24 cellular contexts compared by ENCODE assay signal in genomic region chr22:23065069-23065451, GRCh38. TPM values are rescaled to one million over a fixed set of nuclear protein-coding genes. Genes with fewer than 3 reads are reported as not detected.
A peak's percentile ranks its signal among the peaks of the same experiment; 100 is the strongest.
DNase-seq lines count a peak whose midpoint lies in the region; ATAC-seq and TF ChIP-seq lines count a peak whose summit lies in the region.
"Had no signal": no experiment of that assay in that cellular context is flagged by ENCODE, and none has a peak within 500 bp of the region (broad histone marks: within the 10 kb centered on the region; RNA-seq: fewer than 3 reads in every experiment).

No MANE protein-coding gene starts in this region.

- H3K79me2 ChIP-seq in DND-41 (ENCODE audit: insufficient read depth, low read length) = no peaks in the 10 kb centered on the region

- intact Hi-C loops in adrenal gland (cut with DNase I) = no loop called here

- H3K9ac ChIP-seq in DND-41 (ENCODE audit: low read depth, low read length) = no peak overlapping the region

- no peak for TF ChIP-seq POLR2A in adrenal gland (IDR thresholded peaks at IDR 0.05)

- DNase-seq in NCI-H1436 (lab: John Stamatoyannopoulos, UW) (peak; percentile 57), NCI-H1436 treated with DMSO at 0.1 percent for 48 hours (lab: John Stamatoyannopoulos, UW) (no peak), DND-41 (peak; percentile 1), adrenal gland (peak in 4 of 7 donors; percentile 2 to 30 (median 9)), osteocyte (ENCODE audit: extremely low spot score, unreplicated experiment) (peak; percentile 53)
- DNase-seq in stimulated activated naive B cell treated with anti-CD40 and anti-IgM and Interleukin-4, amounts not matched to agents 10 μg/mL and 1 μg/mL and 100 μg/mL, for 72 hours = no peak
- DNase-seq: 8988T; activated CD4-positive, CD25-positive, alpha-beta regulatory T cell; activated naive CD4-positive, alpha-beta T cell treated with anti-CD3 and anti-CD28 coated beads for 36 hours; AML-193; DMS79; immature natural killer cell; Kasumi-1; NCI-H1048; NCI-H2081 treated with DMSO at 0.1 percent for 48 hours; RPMI8226; stimulated activated CD4-positive, alpha-beta T cell treated with anti-CD3 and anti-CD28 coated beads, Interleukin-4, amount 100 ng/mL, for 1 hour had no signal

- H3K27ac Mint-ChIP-seq in osteocyte (ENCODE audit: unreplicated experiment) = no peak overlapping the region
- no peak overlapping the region for H3K27ac Mint-ChIP-seq in stimulated activated naive B cell treated with anti-CD40 and anti-IgM and Interleukin-4, amounts not matched to agents 10 μg/mL and 1 μg/mL and 100 μg/mL, for 72 hours
- H3K27ac Mint-ChIP-seq: activated CD4-positive, alpha-beta memory T cell treated with anti-CD3 and anti-CD28 coated beads for 36 hours; activated naive CD4-positive, alpha-beta T cell treated with anti-CD3 and anti-CD28 coated beads for 36 hours; immature natural killer cell; stimulated activated naive CD8-positive, alpha-beta T cell treated with anti-CD3 and anti-CD28 coated beads, Interleukin-15, Interleukin-2, amounts not matched to agents 100 ng/mL and 50 ng/mL, for 24 hours had no signal

- H4K20me1 ChIP-seq in DND-41 (ENCODE audit: insufficient read depth, low read length) = peaks cover 3% of the 10 kb centered on the region

- no peaks in the 10 kb centered on the region for H3K27me3 Mint-ChIP-seq in osteocyte (ENCODE audit: unreplicated experiment)
- no peaks in the 10 kb centered on the region for H3K27me3 Mint-ChIP-seq in stimulated activated naive B cell treated with anti-CD40 and anti-IgM and Interleukin-4, amounts not matched to agents 10 μg/mL and 1 μg/mL and 100 μg/mL, for 72 hours
- H3K27me3 Mint-ChIP-seq: activated CD4-positive, alpha-beta memory T cell treated with anti-CD3 and anti-CD28 coated beads for 36 hours had no signal

- no peak overlapping the region for H3K4me3 ChIP-seq in DND-41 (ENCODE audit: low read depth in 1 of 2, low read length in 2 of 2)
- H3K4me3 ChIP-seq in adrenal gland = no peak overlapping the region
- H3K4me3 ChIP-seq: ascending aorta, tibial nerve had no signal

- TF ChIP-seq CTCF in DND-41 (IDR thresholded peaks at IDR 0.05; ENCODE audit: borderline replicate concordance, extremely low read depth, low read length, poor library complexity, severe bottlenecking) (no peak), adrenal gland (IDR thresholded peaks at IDR 0.05) (no peak), osteocyte (IDR thresholded peaks at IDR 0.05) (no peak)

- H3K4me2 ChIP-seq in DND-41 (ENCODE audit: insufficient read depth, low read length) = no peak overlapping the region

- H3K4me1 ChIP-seq in DND-41 (ENCODE audit: insufficient read depth, low read length) (peaks cover 7% of the 10 kb centered on the region), adrenal gland (replicated peaks in 1 of 2) (peaks cover 0 to 7% of the 10 kb centered on the region in 2 donors)

- no peaks in the 10 kb centered on the region for H3K9me3 ChIP-seq in DND-41 (ENCODE audit: insufficient read depth, low read length, severe bottlenecking)
- H3K9me3 ChIP-seq in adrenal gland (replicated peaks in 1 of 3) = no peaks in the 10 kb centered on the region
- H3K9me3 ChIP-seq: ascending aorta, tibial nerve had no signal

- H3K4me3 Mint-ChIP-seq in osteocyte (ENCODE audit: unreplicated experiment) = no peak overlapping the region
- H3K4me3 Mint-ChIP-seq in stimulated activated naive B cell treated with anti-CD40 and anti-IgM and Interleukin-4, amounts not matched to agents 10 μg/mL and 1 μg/mL and 100 μg/mL, for 72 hours = no peak overlapping the region
- H3K4me3 Mint-ChIP-seq: activated CD4-positive, alpha-beta memory T cell treated with anti-CD3 and anti-CD28 coated beads for 36 hours; activated naive CD4-positive, alpha-beta T cell treated with anti-CD3 and anti-CD28 coated beads for 36 hours; immature natural killer cell; stimulated activated naive CD8-positive, alpha-beta T cell treated with anti-CD3 and anti-CD28 coated beads, Interleukin-15, Interleukin-2, amounts not matched to agents 100 ng/mL and 50 ng/mL, for 24 hours had no signal

- no peaks in the 10 kb centered on the region for H3K9me3 Mint-ChIP-seq in osteocyte (ENCODE audit: unreplicated experiment)
- no peaks in the 10 kb centered on the region for H3K9me3 Mint-ChIP-seq in stimulated activated naive B cell treated with anti-CD40 and anti-IgM and Interleukin-4, amounts not matched to agents 10 μg/mL and 1 μg/mL and 100 μg/mL, for 72 hours
- H3K9me3 Mint-ChIP-seq: activated CD4-positive, alpha-beta memory T cell treated with anti-CD3 and anti-CD28 coated beads for 36 hours; activated naive CD4-positive, alpha-beta T cell treated with anti-CD3 and anti-CD28 coated beads for 36 hours; immature natural killer cell; stimulated activated naive CD8-positive, alpha-beta T cell treated with anti-CD3 and anti-CD28 coated beads, Interleukin-15, Interleukin-2, amounts not matched to agents 100 ng/mL and 50 ng/mL, for 24 hours had no signal

- no peaks in the 10 kb centered on the region for H3K36me3 ChIP-seq in DND-41 (ENCODE audit: insufficient read depth, low read length)
- H3K36me3 ChIP-seq in adrenal gland (replicated peaks in 1 of 2) = no peaks in the 10 kb centered on the region
- H3K36me3 ChIP-seq: ascending aorta, tibial nerve had no signal

- H3K36me3 Mint-ChIP-seq in osteocyte (ENCODE audit: unreplicated experiment) = no peaks in the 10 kb centered on the region
- H3K36me3 Mint-ChIP-seq in stimulated activated naive B cell treated with anti-CD40 and anti-IgM and Interleukin-4, amounts not matched to agents 10 μg/mL and 1 μg/mL and 100 μg/mL, for 72 hours = no peaks in the 10 kb centered on the region
- H3K36me3 Mint-ChIP-seq: activated CD4-positive, alpha-beta memory T cell treated with anti-CD3 and anti-CD28 coated beads for 36 hours; immature natural killer cell had no signal

- no peak overlapping the region for H3K27ac ChIP-seq in DND-41 (ENCODE audit: low read length)
- H3K27ac ChIP-seq in adrenal gland = no peak overlapping the region
- H3K27ac ChIP-seq: ascending aorta, epithelial cell of prostate, tibial nerve had no signal

- H3K27me3 ChIP-seq in DND-41 (ENCODE audit: insufficient read depth, low read length, poor library complexity) (no peaks in the 10 kb centered on the region), adrenal gland (no peaks in the 10 kb centered on the region)
- H3K27me3 ChIP-seq: ascending aorta, tibial nerve had no signal

- ATAC-seq in DND-41 (ENCODE audit: insufficient read depth, low read depth) (no peak), GM21360 (IDR thresholded peaks at IDR 0.05; ENCODE audit: unreplicated experiment) (no peak), HG03196 (IDR thresholded peaks at IDR 0.05; ENCODE audit: unreplicated experiment) (no peak)
- no peak for ATAC-seq in stimulated activated naive B cell treated with anti-CD40 and anti-IgM and Interleukin-4, amounts not matched to agents 10 μg/mL and 1 μg/mL and 100 μg/mL, for 72 hours (replicated peaks)

- no peak overlapping the region for H2AFZ ChIP-seq in DND-41 (ENCODE audit: low read depth, low read length)

- peaks cover 6% of the 10 kb centered on the region for H3K4me1 Mint-ChIP-seq in osteocyte (ENCODE audit: unreplicated experiment)
- H3K4me1 Mint-ChIP-seq in stimulated activated naive B cell treated with anti-CD40 and anti-IgM and Interleukin-4, amounts not matched to agents 10 μg/mL and 1 μg/mL and 100 μg/mL, for 72 hours = peaks cover 16 to 21% of the 10 kb centered on the region in 2 donors

- whole genome bisulfite sequencing in adrenal gland, 4 donors = 91 to 100% (median 95%) methylated on average over 3 of the region's 3 CpGs

RNA-seq across cellular contexts. Expression of gene GNAZ, which starts 5.3 kb away (rescaled TPM):
- total RNA-seq in adrenal gland (10 to 100 TPM in 4 of 8 donors, 1 to 10 TPM in 4; 6.3 to 70.8 (median 10.5) TPM), osteocyte (2.9 and 3.7 TPM in 2 replicates)
- 10 to 100 TPM in 1 of 3 donors, 1 to 10 TPM in 2; 3.7 to 14.4 (median 6.8) TPM for polyA plus RNA-seq in adrenal gland

Comparison
In these comparisons a context has a peak if more than half of its experiments do, and no peak if none do; other contexts are left out.
1. DNase-seq: peak in NCI-H1436 (single experiment), DND-41 (single experiment), adrenal gland (4 of 7) and osteocyte (single experiment); none in NCI-H1436 treated with DMSO at 0.1 percent for 48 hours (single experiment) and stimulated activated naive B cell treated with anti-CD40 and anti-IgM and Interleukin-4, amounts not matched to agents 10 μg/mL and 1 μg/mL and 100 μg/mL, for 72 hours (single experiment).